ENCODE assay signal across 8 cellular contexts in the genomic region with DNA sequence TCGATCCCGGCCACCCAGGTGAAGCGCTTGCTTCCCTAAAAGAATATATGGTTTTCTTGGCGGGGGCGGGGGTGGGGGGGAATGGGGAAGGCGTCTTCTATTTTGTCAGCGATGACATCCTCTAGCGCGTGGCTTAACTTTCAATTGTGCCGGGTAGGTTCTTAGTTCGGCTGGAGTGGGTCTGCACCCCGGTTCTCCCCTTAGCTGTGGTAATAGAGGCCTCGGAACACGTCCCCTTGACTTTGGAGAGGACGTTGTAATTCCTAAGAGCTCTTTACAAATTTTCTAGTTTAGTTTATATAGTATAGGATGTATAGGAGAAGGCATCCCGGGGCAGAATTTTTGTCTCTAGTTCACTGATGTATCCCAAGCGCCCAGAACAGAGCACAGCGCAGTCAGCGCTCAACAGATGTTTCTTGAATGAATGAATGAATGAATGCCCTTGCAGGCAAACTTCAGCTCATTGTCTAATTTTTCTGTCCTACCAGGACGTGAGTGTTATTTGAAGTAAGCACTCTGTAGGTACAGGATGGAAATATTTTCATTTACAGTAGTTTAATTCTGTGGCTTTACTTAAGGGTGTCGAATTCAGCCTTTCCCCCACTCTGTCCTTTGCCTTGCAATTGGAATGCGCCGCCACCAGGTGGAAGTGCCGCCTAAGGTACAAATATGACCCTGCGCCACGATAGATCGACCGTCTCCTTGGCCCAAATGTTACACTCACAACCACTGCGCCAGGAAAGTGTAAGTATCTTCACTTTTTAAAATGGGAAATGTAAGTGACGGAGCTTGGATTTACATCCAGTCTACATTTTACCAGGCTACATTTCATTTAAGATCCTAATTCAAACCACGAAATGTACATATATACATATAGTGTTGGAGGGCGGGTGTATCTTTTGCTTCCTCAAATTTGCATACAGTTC. TPM values are rescaled to one million over a fixed set of nuclear protein-coding genes. Genes with fewer than 3 reads are reported as not detected.
DNase-seq lines count a peak whose midpoint lies in the region; ATAC-seq and TF ChIP-seq lines count a peak whose summit lies in the region.

No MANE protein-coding gene starts in this region.

- no peaks in the 10 kb centered on the region for H3F3A ChIP-seq in PC-9 (ENCODE audit: insufficient read depth, low read depth)

- H3K27ac ChIP-seq in PC-9, result no peak overlapping the region
- peak overlapping the region; percentile 76 for H3K27ac ChIP-seq in naive thymus-derived CD4-positive, alpha-beta T cell (ENCODE audit: low read depth, low read length)

- no peaks in the 10 kb centered on the region for H3K9me3 ChIP-seq in PC-9 (ENCODE audit: insufficient read depth, low read depth)
- no peaks in the 10 kb centered on the region for H3K9me3 ChIP-seq in naive thymus-derived CD4-positive, alpha-beta T cell (ENCODE audit: control insufficient read depth in 2 of 3, low read length in 3 of 3)

- POLR2A ChIA-PET in PC-9 (lab: Charles Lee; ENCODE audit: unreplicated experiment), result no interaction called here
- POLR2A ChIA-PET in naive thymus-derived CD4-positive, alpha-beta T cell (lab: Charles Lee), result interaction anchor here (0.7 to 3.1 kb wide), 9 partner anchors 29 to 131 kb away, joined by 3 to 17 read pairs (median 3); a partner anchor contains a TSS

- TF ChIP-seq CTCF in PC-9 (conservative IDR thresholded peaks at IDR 0.05) (peak; percentile 81), fibroblast of mammary gland (conservative IDR thresholded peaks at IDR 0.05; ENCODE audit: control insufficient read depth, insufficient read depth, low read depth, low read length) (peak; percentile 93)

- no peaks in the 10 kb centered on the region for H3K36me3 ChIP-seq in PC-9 (ENCODE audit: low read depth)
- peaks cover 0 to 13% (median 4%) of the 10 kb centered on the region in 3 experiments for H3K36me3 ChIP-seq in naive thymus-derived CD4-positive, alpha-beta T cell (ENCODE audit: control insufficient read depth in 2 of 3, insufficient read depth in 3 of 3, low read length in 3 of 3)

- DNase-seq in DMS53 (lab: John Stamatoyannopoulos, UW), result peak; percentile 87
- peak; percentile 57 to 58 for DNase-seq in PC-9
- peak; percentile 67 for DNase-seq in activated T-helper 1 cell treated with anti-CD3 and anti-CD28 coated beads, Interleukin-12 subunit alpha, Interleukin-12 subunit beta, Interleukin-2, Interleukin-4 antibody, amounts not matched to agents 30 ng/mL and 10 ng/mL and 1 ng/mL, durations not matched to agents 14 hours and 24 hours and 36 hours (ENCODE audit: low spot score)
- DNase-seq in fibroblast of mammary gland (ENCODE audit: low read depth), result peak; percentile 82
- peak; percentile 53 to 83 (median 76) for DNase-seq in naive thymus-derived CD4-positive, alpha-beta T cell
- DNase-seq in stimulated activated effector memory CD8-positive, alpha-beta T cell treated with anti-CD3 and anti-CD28 coated beads, Interleukin-12 subunit alpha, Interleukin-12 subunit beta, amount 100 ng/mL, for 72 hours (ENCODE audit: low spot score in 2 of 2), result peak; percentile 62 to 79

- no TSS peak for BruUV-seq in PC-9 (replicated peaks; lab: Mats Ljungman, UMichigan)

- H4K20me1 ChIP-seq in PC-9 (ENCODE audit: insufficient read depth), result no peaks in the 10 kb centered on the region

- H3K9me3 Mint-ChIP-seq in IgD-negative memory B cell, result no peaks in the 10 kb centered on the region
- no peaks in the 10 kb centered on the region for H3K9me3 Mint-ChIP-seq in activated T-helper 1 cell treated with anti-CD3 and anti-CD28 coated beads, Interleukin-12 subunit alpha, Interleukin-12 subunit beta, Interleukin-2, Interleukin-4 antibody, amounts not matched to agents 30 ng/mL and 10 ng/mL and 1 ng/mL, durations not matched to agents 14 hours and 24 hours and 36 hours
- H3K9me3 Mint-ChIP-seq in naive thymus-derived CD4-positive, alpha-beta T cell, result no peaks in the 10 kb centered on the region
- H3K9me3 Mint-ChIP-seq in stimulated activated effector memory CD8-positive, alpha-beta T cell treated with anti-CD3 and anti-CD28 coated beads, Interleukin-12 subunit alpha, Interleukin-12 subunit beta, amount 100 ng/mL, for 72 hours, result no peaks in the 10 kb centered on the region

- peak; percentile 73 for ATAC-seq in GM21619 (IDR thresholded peaks at IDR 0.05; ENCODE audit: unreplicated experiment)
- peak; percentile 85 for ATAC-seq in naive thymus-derived CD4-positive, alpha-beta T cell
- ATAC-seq in stimulated activated effector memory CD8-positive, alpha-beta T cell treated with anti-CD3 and anti-CD28 coated beads, Interleukin-12 subunit alpha, Interleukin-12 subunit beta, amount 100 ng/mL, for 72 hours, result peak; percentile 86

- H3K4me3 Mint-ChIP-seq in IgD-negative memory B cell, result peak overlapping the region; percentile 98 to 100 (median 99)
- peak overlapping the region; percentile 100 for H3K4me3 Mint-ChIP-seq in activated T-helper 1 cell treated with anti-CD3 and anti-CD28 coated beads, Interleukin-12 subunit alpha, Interleukin-12 subunit beta, Interleukin-2, Interleukin-4 antibody, amounts not matched to agents 30 ng/mL and 10 ng/mL and 1 ng/mL, durations not matched to agents 14 hours and 24 hours and 36 hours
- peak overlapping the region; percentile 89 to 100 (median 100) for H3K4me3 Mint-ChIP-seq in naive thymus-derived CD4-positive, alpha-beta T cell
- peak overlapping the region; percentile 97 for H3K4me3 Mint-ChIP-seq in stimulated activated effector memory CD8-positive, alpha-beta T cell treated with anti-CD3 and anti-CD28 coated beads, Interleukin-12 subunit alpha, Interleukin-12 subunit beta, amount 100 ng/mL, for 72 hours

- H2AFZ ChIP-seq in PC-9, result peak overlapping the region; percentile 96

- H3K27me3 Mint-ChIP-seq in IgD-negative memory B cell, result no peaks in the 10 kb centered on the region
- peaks cover 3% of the 10 kb centered on the region for H3K27me3 Mint-ChIP-seq in activated T-helper 1 cell treated with anti-CD3 and anti-CD28 coated beads, Interleukin-12 subunit alpha, Interleukin-12 subunit beta, Interleukin-2, Interleukin-4 antibody, amounts not matched to agents 30 ng/mL and 10 ng/mL and 1 ng/mL, durations not matched to agents 14 hours and 24 hours and 36 hours (ENCODE audit: insufficient read depth)
- H3K27me3 Mint-ChIP-seq in naive thymus-derived CD4-positive, alpha-beta T cell, result peaks cover 0 to 2% (median 0%) of the 10 kb centered on the region in 5 donors

- CTCF ChIA-PET in PC-9 (lab: Charles Lee), result interaction anchor here (0.5 kb wide), 1 partner anchor 1074 kb away, joined by 3 read pairs; no protein-coding TSS in a partner anchor
- CTCF ChIA-PET in naive thymus-derived CD4-positive, alpha-beta T cell (lab: Charles Lee), result interaction anchor here (0.5 to 5.4 kb wide), 22 partner anchors 9 to 1110 kb away, joined by 3 to 31 read pairs (median 4); a partner anchor contains a TSS

- intact Hi-C loops in PC-9 (cut with micrococcal nuclease; ENCODE audit: unreplicated experiment), result loop anchor here (1.0 to 10.0 kb wide), 7 partner anchors 100 to 1239 kb away; a partner anchor contains a TSS
- intact Hi-C loops in activated T-helper 1 cell treated with anti-CD3 and anti-CD28 coated beads, Interleukin-12 subunit alpha, Interleukin-12 subunit beta, Interleukin-2, Interleukin-4 antibody, amounts not matched to agents 30 ng/mL and 10 ng/mL and 1 ng/mL, durations not matched to agents 14 hours and 24 hours and 36 hours (cut with micrococcal nuclease), result loop anchor here (1.0 to 5.0 kb wide), 12 partner anchors 31 to 1108 kb away; a partner anchor contains a TSS
- intact Hi-C loops in naive thymus-derived CD4-positive, alpha-beta T cell (cut with micrococcal nuclease), result loop anchor here (1.0 to 10.0 kb wide), 17 partner anchors 15 to 1239 kb away; a partner anchor contains a TSS

- peaks cover 10% of the 10 kb centered on the region for H3K79me2 ChIP-seq in PC-9 (ENCODE audit: low read depth)

- H3K4me1 Mint-ChIP-seq in IgD-negative memory B cell, result peaks cover 21 to 29% (median 24%) of the 10 kb centered on the region in 3 donors
- peaks cover 36% of the 10 kb centered on the region for H3K4me1 Mint-ChIP-seq in activated T-helper 1 cell treated with anti-CD3 and anti-CD28 coated beads, Interleukin-12 subunit alpha, Interleukin-12 subunit beta, Interleukin-2, Interleukin-4 antibody, amounts not matched to agents 30 ng/mL and 10 ng/mL and 1 ng/mL, durations not matched to agents 14 hours and 24 hours and 36 hours (ENCODE audit: low read depth)
- peaks cover 18 to 48% (median 44%) of the 10 kb centered on the region in 7 donors for H3K4me1 Mint-ChIP-seq in naive thymus-derived CD4-positive, alpha-beta T cell
- peaks cover 30% of the 10 kb centered on the region for H3K4me1 Mint-ChIP-seq in stimulated activated effector memory CD8-positive, alpha-beta T cell treated with anti-CD3 and anti-CD28 coated beads, Interleukin-12 subunit alpha, Interleukin-12 subunit beta, amount 100 ng/mL, for 72 hours

- peak overlapping the region; percentile 90 to 98 (median 96) for H3K27ac Mint-ChIP-seq in IgD-negative memory B cell
- H3K27ac Mint-ChIP-seq in activated T-helper 1 cell treated with anti-CD3 and anti-CD28 coated beads, Interleukin-12 subunit alpha, Interleukin-12 subunit beta, Interleukin-2, Interleukin-4 antibody, amounts not matched to agents 30 ng/mL and 10 ng/mL and 1 ng/mL, durations not matched to agents 14 hours and 24 hours and 36 hours, result peak overlapping the region; percentile 100
- H3K27ac Mint-ChIP-seq in naive thymus-derived CD4-positive, alpha-beta T cell, result peak overlapping the region; percentile 73 to 100 (median 99)
- H3K27ac Mint-ChIP-seq in stimulated activated effector memory CD8-positive, alpha-beta T cell treated with anti-CD3 and anti-CD28 coated beads, Interleukin-12 subunit alpha, Interleukin-12 subunit beta, amount 100 ng/mL, for 72 hours, result peak overlapping the region; percentile 98

- H3K4me1 ChIP-seq in PC-9 (replicated peaks; ENCODE audit: insufficient read depth), result no peaks in the 10 kb centered on the region
- peaks cover 17 to 21% of the 10 kb centered on the region in 2 donors for H3K4me1 ChIP-seq in naive thymus-derived CD4-positive, alpha-beta T cell (ENCODE audit: control insufficient read depth in 2 of 2, insufficient read depth in 2 of 2, low read length in 2 of 2)

- H3K4me2 ChIP-seq in PC-9, result peak overlapping the region; percentile 87

- H3K4me3 ChIP-seq in PC-9 (peak overlapping the region; percentile 83), fibroblast of mammary gland (ENCODE audit: control insufficient read depth, low read depth, low read length) (peak overlapping the region; percentile 82)
- H3K4me3 ChIP-seq in naive thymus-derived CD4-positive, alpha-beta T cell (ENCODE audit: low read length), result peak overlapping the region; percentile 90

- no peaks in the 10 kb centered on the region for H3K27me3 ChIP-seq in PC-9 (ENCODE audit: insufficient read depth, low read depth)
- H3K27me3 ChIP-seq in naive thymus-derived CD4-positive, alpha-beta T cell (ENCODE audit: control insufficient read depth in 2 of 2, insufficient read depth in 2 of 2, low read length in 2 of 2), result no peaks in the 10 kb centered on the region

- H3K9me2 ChIP-seq in PC-9 (ENCODE audit: insufficient read depth), result no peaks in the 10 kb centered on the region

- peaks cover 9% of the 10 kb centered on the region for H3K36me3 Mint-ChIP-seq in IgD-negative memory B cell
- H3K36me3 Mint-ChIP-seq in activated T-helper 1 cell treated with anti-CD3 and anti-CD28 coated beads, Interleukin-12 subunit alpha, Interleukin-12 subunit beta, Interleukin-2, Interleukin-4 antibody, amounts not matched to agents 30 ng/mL and 10 ng/mL and 1 ng/mL, durations not matched to agents 14 hours and 24 hours and 36 hours (ENCODE audit: low read depth), result peaks cover 13% of the 10 kb centered on the region
- H3K36me3 Mint-ChIP-seq in naive thymus-derived CD4-positive, alpha-beta T cell, result peaks cover 0 to 11% (median 8%) of the 10 kb centered on the region in 5 donors
- H3K36me3 Mint-ChIP-seq in stimulated activated effector memory CD8-positive, alpha-beta T cell treated with anti-CD3 and anti-CD28 coated beads, Interleukin-12 subunit alpha, Interleukin-12 subunit beta, amount 100 ng/mL, for 72 hours, result peaks cover 48% of the 10 kb centered on the region

RNA-seq across cellular contexts. Expression of a gene that starts 0.8 kb away (rescaled TPM):
- polyA plus RNA-seq in IgD-negative memory B cell, result 36.8 TPM
- 15.5 and 21.2 TPM in 2 replicates for total RNA-seq in PC-9 (2021)
- total RNA-seq in activated T-helper 1 cell treated with anti-CD3 and anti-CD28 coated beads, Interleukin-12 subunit alpha, Interleukin-12 subunit beta, Interleukin-2, Interleukin-4 antibody, amounts not matched to agents 30 ng/mL and 10 ng/mL and 1 ng/mL, durations not matched to agents 14 hours and 24 hours and 36 hours, result 48.6 and 55.8 TPM in 2 replicates
- total RNA-seq in naive thymus-derived CD4-positive, alpha-beta T cell, result 10 to 100 TPM in 3 of 5 experiments, 1 to 10 TPM in 2; 7.6 to 35.7 (median 19.5) TPM
- polyA plus RNA-seq in naive thymus-derived CD4-positive, alpha-beta T cell, result 10 to 100 TPM; 46.4 to 53.6 TPM

RNA-seq across cellular contexts. Expression of a gene that starts 31.0 kb away (rescaled TPM):
- 0.15 TPM for polyA plus RNA-seq in IgD-negative memory B cell
- not detected in 2 replicates for total RNA-seq in PC-9 (2021)
- total RNA-seq in activated T-helper 1 cell treated with anti-CD3 and anti-CD28 coated beads, Interleukin-12 subunit alpha, Interleukin-12 subunit beta, Interleukin-2, Interleukin-4 antibody, amounts not matched to agents 30 ng/mL and 10 ng/mL and 1 ng/mL, durations not matched to agents 14 hours and 24 hours and 36 hours, result 0.29 TPM in 2 replicates
- under 1 TPM in 2 of 5 experiments, not detected in 3; 0.17 to 0.44 TPM for total RNA-seq in naive thymus-derived CD4-positive, alpha-beta T cell
- polyA plus RNA-seq in naive thymus-derived CD4-positive, alpha-beta T cell, result under 1 TPM; 0.04 to 0.06 TPM
